ENCODE assay signal across 32 cellular contexts in genomic region chr2:37464064-37464463, GRCh38.
A peak's percentile ranks its signal among the peaks of the same experiment; 100 is the strongest.
DNase-seq lines count a peak whose midpoint lies in the region; ATAC-seq, FAIRE-seq and TF ChIP-seq lines count a peak whose summit lies in the region.
"Had no signal": no experiment of that assay in that cellular context is flagged by ENCODE, and none has a peak within 500 bp of the region (broad histone marks: within the 10 kb centered on the region; RNA-seq: fewer than 3 reads in every experiment).

No MANE protein-coding gene starts in this region.

- H3K9me1 ChIP-seq in K562 (ENCODE audit: control insufficient read depth, insufficient read depth, low read length): no peaks in the 10 kb centered on the region

- in situ Hi-C loops in K562 (cut with MboI): no loop called here

- H3K4me1 Mint-ChIP-seq in activated CD4-positive, alpha-beta T cell treated with anti-CD3 and anti-CD28 coated beads for 36 hours: peaks cover 17% of the 10 kb centered on the region
- H3K4me1 Mint-ChIP-seq: activated naive CD4-positive, alpha-beta T cell treated with anti-CD3 and anti-CD28 coated beads, Interleukin-2, amount 10 ng/mL, durations not matched to agents 7 days and 5 days; memory B cell had no signal

- no peak overlapping the region for H2AFZ ChIP-seq in PC-9
- H2AFZ ChIP-seq in K562 (ENCODE audit: low read depth, low read length): no peak overlapping the region

- FAIRE-seq in K562 (lab: Jason Lieb, UNC): peak; percentile 77
- FAIRE-seq: endothelial cell of umbilical vein had no signal

- TF ChIP-seq EP300 in K562 (IDR thresholded peaks at IDR 0.05; ENCODE audit: low read length): 0 out of 2 replicates have a peak, but pooled peaks have one; percentile 13

- no peaks in the 10 kb centered on the region for H3K9me2 ChIP-seq in PC-9 (ENCODE audit: insufficient read depth)

- TF ChIP-seq POLR2A in K562 (conservative IDR thresholded peaks at IDR 0.05) (no peak), right lobe of liver (IDR thresholded peaks at IDR 0.05) (no peak)

- CTCF ChIA-PET in PC-9 (lab: Charles Lee): no interaction called here
- CTCF ChIA-PET in K562 (lab: Yijun Ruan, JAX; ENCODE audit: low intra/inter-chr PET ratio): no interaction called here
- CTCF ChIA-PET in activated CD4-positive, alpha-beta T cell treated with anti-CD3 and anti-CD28 coated beads for 36 hours (lab: Charles Lee): interaction anchor here (0.7 kb wide), 1 partner anchor 199 kb away, joined by 3 read pairs; no protein-coding TSS in a partner anchor

- H3K27me3 ChIP-seq in PC-9 (ENCODE audit: insufficient read depth, low read depth): no peaks in the 10 kb centered on the region
- H3K27me3 ChIP-seq in K562 (ENCODE audit: control insufficient read depth in 2 of 2, insufficient read depth in 2 of 2, low read length in 2 of 2): no peaks in the 10 kb centered on the region
- H3K27me3 ChIP-seq in right lobe of liver: no peaks in the 10 kb centered on the region
- H3K27me3 ChIP-seq in right atrium auricular region: no peaks in the 10 kb centered on the region
- H3K27me3 ChIP-seq: adrenal gland, body of pancreas, neutrophil, SJSA1, tibial nerve had no signal

- DNase-seq in ELF-1 (ENCODE audit: low read depth, low spot score): peak; percentile 16
- no peak for DNase-seq in PC-9
- peak in 1 of 4 experiments; percentile 30 for DNase-seq in K562 (ENCODE audit: extremely low read depth in 1 of 4, low spot score in 3 of 4)
- DNase-seq in mucosa of gallbladder (ENCODE audit: low spot score): peak; percentile 28
- no peak for DNase-seq in activated CD4-positive, alpha-beta T cell treated with anti-CD3 and anti-CD28 coated beads for 36 hours
- no peak for DNase-seq in right lobe of liver
- no peak for DNase-seq in RKO (ENCODE audit: low spot score)
- no peak for DNase-seq in right atrium auricular region (ENCODE audit: low spot score)
- DNase-seq: activated CD4-positive, alpha-beta T cell treated with anti-CD3 and anti-CD28 coated beads for 1 hour; activated CD8-positive, alpha-beta memory T cell treated with anti-CD3 and anti-CD28 coated beads, Interleukin-2, amount 50 U/mL, for 48 hours; activated CD8-positive, alpha-beta T cell treated with anti-CD3 and anti-CD28 coated beads for 36 hours; activated naive CD4-positive, alpha-beta T cell treated with anti-CD3 and anti-CD28 coated beads, Interleukin-2, amount 10 ng/mL, durations not matched to agents 7 days and 5 days; adrenal gland; AML-193; body of pancreas; CD4-positive, alpha-beta T cell; DMS 273 treated with DMSO at 0.1 percent for 48 hours; EL; H9; immature natural killer cell; Kasumi-1; NCI-H146; posterior cingulate gyrus; stimulated activated CD4-positive, alpha-beta T cell treated with anti-CD3 and anti-CD28 coated beads, Interleukin-15, amount 100 ng/mL, for 24 hours had no signal

- H3K4me3 ChIP-seq in PC-9: no peak overlapping the region
- H3K4me3 ChIP-seq in K562: no peak overlapping the region
- H3K4me3 ChIP-seq in right lobe of liver: no peak overlapping the region
- H3K4me3 ChIP-seq in right atrium auricular region: no peak overlapping the region
- H3K4me3 ChIP-seq: adrenal gland, body of pancreas, SJSA1, tibial nerve had no signal

- H3K4me1 ChIP-seq in PC-9 (replicated peaks; ENCODE audit: insufficient read depth): peaks cover 23% of the 10 kb centered on the region
- H3K4me1 ChIP-seq in K562 (replicated peaks in 1 of 2; ENCODE audit: control insufficient read depth in 2 of 2, insufficient read depth in 2 of 2, low read length in 2 of 2): 0 out of 5 replicates have a peak, but pooled peaks cover 0 to 4% of the 10 kb centered on the region in 2 experiments
- peaks cover 0 to 19% (median 0%) of the 10 kb centered on the region in 4 donors for H3K4me1 ChIP-seq in right lobe of liver
- H3K4me1 ChIP-seq in right atrium auricular region: peaks cover 0 to 21% of the 10 kb centered on the region in 2 donors
- H3K4me1 ChIP-seq: body of pancreas had no signal

- WGBS in K562 (ENCODE audit: insufficient coverage, low coverage, missing lambda C conversion rate): 0% methylated on average over 2 of the region's 2 CpGs
- WGBS in right lobe of liver (ENCODE audit: insufficient coverage, low coverage, low lambda C conversion rate, missing lambda C conversion rate): 26% methylated on average over 2 of the region's 2 CpGs

- no peak for ATAC-seq in K562
- ATAC-seq in activated CD4-positive, alpha-beta T cell treated with anti-CD3 and anti-CD28 coated beads for 36 hours: no peak
- ATAC-seq in right lobe of liver: no peak
- ATAC-seq: activated CD8-positive, alpha-beta T cell treated with anti-CD3 and anti-CD28 coated beads for 36 hours; body of pancreas; HepG2; stimulated activated effector memory CD8-positive, alpha-beta T cell treated with anti-CD3 and anti-CD28 coated beads, Interleukin-12 subunit alpha, Interleukin-12 subunit beta, amount 100 ng/mL, for 72 hours had no signal

- POLR2A ChIA-PET in PC-9 (lab: Charles Lee; ENCODE audit: unreplicated experiment): no interaction called here
- POLR2A ChIA-PET in K562 (lab: Yijun Ruan, JAX): interaction anchor here (1.0 kb wide), 1 partner anchor 18 kb away, joined by 3 read pairs; no protein-coding TSS in a partner anchor
- POLR2A ChIA-PET in activated CD4-positive, alpha-beta T cell treated with anti-CD3 and anti-CD28 coated beads for 36 hours (lab: Charles Lee): no interaction called here

- H3K9me3 Mint-ChIP-seq in activated CD4-positive, alpha-beta T cell treated with anti-CD3 and anti-CD28 coated beads for 36 hours (ENCODE audit: low read depth): peaks cover 2% of the 10 kb centered on the region
- H3K9me3 Mint-ChIP-seq: activated CD8-positive, alpha-beta T cell treated with anti-CD3 and anti-CD28 coated beads for 36 hours; activated naive CD4-positive, alpha-beta T cell treated with anti-CD3 and anti-CD28 coated beads, Interleukin-2, amount 10 ng/mL, durations not matched to agents 7 days and 5 days; activated T-helper 1 cell treated with anti-CD3 and anti-CD28 coated beads, Interleukin-12 subunit alpha, Interleukin-12 subunit beta, Interleukin-2, Interleukin-4 antibody, amounts not matched to agents 30 ng/mL and 10 ng/mL and 1 ng/mL, durations not matched to agents 14 hours and 24 hours and 36 hours; H9; stimulated activated effector memory CD8-positive, alpha-beta T cell treated with anti-CD3 and anti-CD28 coated beads, Interleukin-12 subunit alpha, Interleukin-12 subunit beta, amount 100 ng/mL, for 72 hours had no signal

- H3K36me3 ChIP-seq in PC-9 (ENCODE audit: low read depth) (no peaks in the 10 kb centered on the region), K562 (ENCODE audit: control insufficient read depth, insufficient read depth, low read length) (no peaks in the 10 kb centered on the region), right lobe of liver (no peaks in the 10 kb centered on the region), right atrium auricular region (no peaks in the 10 kb centered on the region)
- H3K36me3 ChIP-seq: adrenal gland, neutrophil, SJSA1, tibial nerve had no signal

- H3K36me3 Mint-ChIP-seq in activated CD4-positive, alpha-beta T cell treated with anti-CD3 and anti-CD28 coated beads for 36 hours (ENCODE audit: low read depth): no peaks in the 10 kb centered on the region
- H3K36me3 Mint-ChIP-seq: activated naive CD4-positive, alpha-beta T cell treated with anti-CD3 and anti-CD28 coated beads, Interleukin-2, amount 10 ng/mL, durations not matched to agents 7 days and 5 days; memory B cell; stimulated activated effector memory CD8-positive, alpha-beta T cell treated with anti-CD3 and anti-CD28 coated beads, Interleukin-12 subunit alpha, Interleukin-12 subunit beta, amount 100 ng/mL, for 72 hours had no signal

- intact Hi-C loops in PC-9 (cut with micrococcal nuclease; ENCODE audit: unreplicated experiment): no loop called here
- intact Hi-C loops in K562 (cut with micrococcal nuclease): no loop called here
- intact Hi-C loops in activated CD4-positive, alpha-beta T cell treated with anti-CD3 and anti-CD28 coated beads for 36 hours (cut with DNase I, micrococcal nuclease): no loop called here
- intact Hi-C loops in right lobe of liver (cut with DNase I): no loop called here

- H3K9ac ChIP-seq in K562 (ENCODE audit: insufficient read depth in 1 of 2, low read depth in 2 of 2, low read length in 2 of 2): no peak overlapping the region

- no peak overlapping the region for H3K4me3 Mint-ChIP-seq in activated CD4-positive, alpha-beta T cell treated with anti-CD3 and anti-CD28 coated beads for 36 hours
- H3K4me3 Mint-ChIP-seq: activated CD8-positive, alpha-beta T cell treated with anti-CD3 and anti-CD28 coated beads for 36 hours; activated naive CD4-positive, alpha-beta T cell treated with anti-CD3 and anti-CD28 coated beads, Interleukin-2, amount 10 ng/mL, durations not matched to agents 7 days and 5 days; activated T-helper 1 cell treated with anti-CD3 and anti-CD28 coated beads, Interleukin-12 subunit alpha, Interleukin-12 subunit beta, Interleukin-2, Interleukin-4 antibody, amounts not matched to agents 30 ng/mL and 10 ng/mL and 1 ng/mL, durations not matched to agents 14 hours and 24 hours and 36 hours; CD4-positive, alpha-beta T cell; H9; immature natural killer cell; memory B cell; stimulated activated effector memory CD8-positive, alpha-beta T cell treated with anti-CD3 and anti-CD28 coated beads, Interleukin-12 subunit alpha, Interleukin-12 subunit beta, amount 100 ng/mL, for 72 hours had no signal

- H3K9me3 ChIP-seq in PC-9 (ENCODE audit: insufficient read depth, low read depth): no peaks in the 10 kb centered on the region
- H3K9me3 ChIP-seq in K562 (replicated peaks; ENCODE audit: control insufficient read depth, insufficient read depth, low read depth, low read length): no peaks in the 10 kb centered on the region
- H3K9me3 ChIP-seq in right lobe of liver: no peaks in the 10 kb centered on the region
- H3K9me3 ChIP-seq in right atrium auricular region: peaks cover 0 to 6% of the 10 kb centered on the region in 2 donors
- H3K9me3 ChIP-seq: body of pancreas, neutrophil, SJSA1, tibial nerve had no signal

- H3K79me2 ChIP-seq in PC-9 (ENCODE audit: low read depth): no peaks in the 10 kb centered on the region
- H3K79me2 ChIP-seq in K562 (ENCODE audit: control insufficient read depth, insufficient read depth, low read length): no peaks in the 10 kb centered on the region

- no peak for TF ChIP-seq RAD21 in K562 (CRISPR knock-in tag; conservative IDR thresholded peaks at IDR 0.05 in 1 of 2, IDR thresholded peaks at IDR 0.05 in 1 of 2)

- no peaks in the 10 kb centered on the region for H3K27me3 Mint-ChIP-seq in activated CD4-positive, alpha-beta T cell treated with anti-CD3 and anti-CD28 coated beads for 36 hours
- H3K27me3 Mint-ChIP-seq: activated CD8-positive, alpha-beta T cell treated with anti-CD3 and anti-CD28 coated beads for 36 hours; CD4-positive, alpha-beta T cell; memory B cell had no signal

- H3K27ac Mint-ChIP-seq in activated CD4-positive, alpha-beta T cell treated with anti-CD3 and anti-CD28 coated beads for 36 hours: no peak overlapping the region
- H3K27ac Mint-ChIP-seq: activated CD8-positive, alpha-beta T cell treated with anti-CD3 and anti-CD28 coated beads for 36 hours; activated naive CD4-positive, alpha-beta T cell treated with anti-CD3 and anti-CD28 coated beads, Interleukin-2, amount 10 ng/mL, durations not matched to agents 7 days and 5 days; activated T-helper 1 cell treated with anti-CD3 and anti-CD28 coated beads, Interleukin-12 subunit alpha, Interleukin-12 subunit beta, Interleukin-2, Interleukin-4 antibody, amounts not matched to agents 30 ng/mL and 10 ng/mL and 1 ng/mL, durations not matched to agents 14 hours and 24 hours and 36 hours; CD4-positive, alpha-beta T cell; H9; memory B cell; stimulated activated effector memory CD8-positive, alpha-beta T cell treated with anti-CD3 and anti-CD28 coated beads, Interleukin-12 subunit alpha, Interleukin-12 subunit beta, amount 100 ng/mL, for 72 hours had no signal

- no peaks in the 10 kb centered on the region for H4K20me1 ChIP-seq in PC-9 (ENCODE audit: insufficient read depth)
- no peaks in the 10 kb centered on the region for H4K20me1 ChIP-seq in K562 (replicated peaks; ENCODE audit: control insufficient read depth, insufficient read depth, low read length)

- BruUV-seq in PC-9 (replicated peaks; lab: Mats Ljungman, UMichigan) (no TSS peak), K562 (replicated peaks; lab: Mats Ljungman, UMichigan) (no TSS peak)

- no peak overlapping the region for H3K27ac ChIP-seq in PC-9
- H3K27ac ChIP-seq in K562 (ENCODE audit: extremely low read depth, low read depth, low read length): no peak overlapping the region
- H3K27ac ChIP-seq in right lobe of liver: no peak overlapping the region
- H3K27ac ChIP-seq in right atrium auricular region: no peak overlapping the region
- H3K27ac ChIP-seq: adrenal gland, body of pancreas, neutrophil, SJSA1, tibial nerve had no signal

- TF ChIP-seq CTCF in PC-9 (conservative IDR thresholded peaks at IDR 0.05) (no peak), K562 (IDR thresholded peaks at IDR 0.05 in 2 of 3, conservative IDR thresholded peaks at IDR 0.05 in 1 of 3; ENCODE audit: insufficient read depth in 2 of 3, low read depth in 1 of 3, low read length in 3 of 3) (no peak), right lobe of liver (IDR thresholded peaks at IDR 0.05) (no peak), right atrium auricular region (IDR thresholded peaks at IDR 0.05) (no peak)

- no peaks in the 10 kb centered on the region for H3F3A ChIP-seq in PC-9 (ENCODE audit: insufficient read depth, low read depth)

- H3K4me2 ChIP-seq in PC-9 (peak overlapping the region; percentile 2; the same call in 1 of the 2 replicates), K562 (ENCODE audit: insufficient read depth, low read length) (no peak overlapping the region)

Comparison
In these comparisons a context has a peak if more than half of its experiments do, and no peak if none do; other contexts are left out.
1. DNase-seq: peak in ELF-1 (single experiment) and mucosa of gallbladder (single experiment); none in PC-9 (0 of 2), activated CD4-positive, alpha-beta T cell treated with anti-CD3 and anti-CD28 coated beads for 36 hours (single experiment), right lobe of liver (0 of 3), RKO (single experiment) and right atrium auricular region (single experiment).